15 cellular contexts compared by ENCODE assay signal in the genomic region with DNA sequence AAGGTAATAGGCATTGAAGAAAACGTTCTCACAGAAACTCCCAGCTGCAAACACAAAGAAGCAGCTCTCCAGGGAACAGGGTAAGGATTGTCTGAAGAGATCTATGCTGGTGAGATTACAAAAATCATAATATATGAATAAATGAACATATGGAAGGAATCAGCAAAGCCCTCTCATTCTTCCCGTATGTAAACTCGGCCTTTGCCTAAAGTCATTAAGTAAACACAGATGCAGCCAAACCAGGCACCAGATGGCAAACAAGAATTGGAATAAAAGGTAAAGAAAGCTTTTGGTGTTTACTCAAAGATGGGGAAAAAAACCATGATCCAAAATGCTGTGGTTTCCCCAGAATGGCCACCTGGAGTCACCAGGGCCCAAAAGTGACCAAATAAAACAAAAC.
DNase-seq lines count a peak whose midpoint lies in the region; ATAC-seq lines count a peak whose summit lies in the region.
"Had no signal": no experiment of that assay in that cellular context is flagged by ENCODE, and none has a peak within 500 bp of the region (broad histone marks: within the 10 kb centered on the region; RNA-seq: fewer than 3 reads in every experiment).

No MANE protein-coding gene starts in this region.

- no peak overlapping the region for H2BK120ac ChIP-seq in trophoblast cell (ENCODE audit: insufficient read depth, low read length, poor library complexity)

- 30 to 38% methylated on average over 3 of the region's 3 CpGs for WGBS in GM23248 (ENCODE audit: low coverage in 1 of 2, low lambda C conversion rate in 2 of 2, missing lambda C conversion rate in 2 of 2), 2 experiments
- no CpG with 5 or more reads among the region's 3 CpGs for WGBS in trophoblast cell (ENCODE audit: extremely low coverage, insufficient coverage, insufficient read length)

- no peaks in the 10 kb centered on the region for H3K27me3 ChIP-seq in GM23248 (replicated peaks; ENCODE audit: insufficient read depth)
- H3K27me3 ChIP-seq in trophoblast cell (ENCODE audit: insufficient read depth, low read length) = no peaks in the 10 kb centered on the region
- H3K27me3 ChIP-seq: ascending aorta, tibial nerve had no signal

- POLR2A ChIA-PET in activated CD4-positive, alpha-beta T cell treated with anti-CD3 and anti-CD28 coated beads for 36 hours (lab: Charles Lee) = no interaction called here

- no peak overlapping the region for H3K4me3 Mint-ChIP-seq in activated CD4-positive, alpha-beta T cell treated with anti-CD3 and anti-CD28 coated beads for 36 hours
- H3K4me3 Mint-ChIP-seq: activated B cell treated with CpG ODN at 0.5 μM for 24 hours; activated T-cell treated with anti-CD3 and anti-CD28 coated beads, Interleukin-2, amount 50 U/mL, for 24 hours had no signal

- H4K91ac ChIP-seq in trophoblast cell (ENCODE audit: low read depth, low read length) = no peak overlapping the region

- no peak overlapping the region for H4K12ac ChIP-seq in trophoblast cell (ENCODE audit: low read depth, low read length)

- H3K79me2 ChIP-seq in GM23248 (ENCODE audit: insufficient read depth) (no peaks in the 10 kb centered on the region), trophoblast cell (ENCODE audit: control insufficient read depth, insufficient read depth, low read length, poor library complexity) (no peaks in the 10 kb centered on the region)

- intact Hi-C loops in activated CD4-positive, alpha-beta T cell treated with anti-CD3 and anti-CD28 coated beads for 36 hours (cut with DNase I, micrococcal nuclease) = no loop called here

- H3K9me3 ChIP-seq in GM23248 (ENCODE audit: low read depth) (no peaks in the 10 kb centered on the region), trophoblast cell (ENCODE audit: insufficient read depth, low read depth, low read length) (peaks cover 7% of the 10 kb centered on the region)
- H3K9me3 ChIP-seq: ascending aorta, tibial nerve had no signal

- CTCF ChIA-PET in activated CD4-positive, alpha-beta T cell treated with anti-CD3 and anti-CD28 coated beads for 36 hours (lab: Charles Lee) = interaction anchor here (0.6 to 1.1 kb wide), 2 partner anchors 21 to 231 kb away, joined by 3 read pairs; no protein-coding TSS in a partner anchor

- H3K4me1 ChIP-seq in GM23248 (ENCODE audit: insufficient read depth) = peaks cover 24% of the 10 kb centered on the region
- peaks cover 2 to 10% of the 10 kb centered on the region in 2 experiments for H3K4me1 ChIP-seq in trophoblast cell (ENCODE audit: control insufficient read depth in 1 of 2, insufficient read depth in 2 of 2, low read length in 2 of 2)

- H4K20me1 ChIP-seq in GM23248 (ENCODE audit: insufficient read depth) = no peaks in the 10 kb centered on the region

- H3F3A ChIP-seq in GM23248 (ENCODE audit: insufficient read depth) = peaks cover 19% of the 10 kb centered on the region

- H2AK5ac ChIP-seq in trophoblast cell (ENCODE audit: low read length) = no peak overlapping the region

- H4K8ac ChIP-seq in trophoblast cell (ENCODE audit: low read depth, low read length) = no peak overlapping the region

- H3K14ac ChIP-seq in trophoblast cell (ENCODE audit: low read length) = no peak overlapping the region

- no peak overlapping the region for H3K4ac ChIP-seq in trophoblast cell (ENCODE audit: low read depth, low read length)

- no peak overlapping the region for H3K23ac ChIP-seq in trophoblast cell (ENCODE audit: low read length)

- peak; percentile 65 for DNase-seq in GM23248
- peak; percentile 88 for DNase-seq in NCI-H2171 treated with DMSO at 0.1 percent for 48 hours (lab: John Stamatoyannopoulos, UW)
- peak; percentile 51 for DNase-seq in dedifferentiated amniotic fluid mesenchymal stem cell (ENCODE audit: extremely low spot score)
- no peak for DNase-seq in trophoblast cell
- no peak for DNase-seq in activated CD4-positive, alpha-beta T cell treated with anti-CD3 and anti-CD28 coated beads for 36 hours
- no peak for DNase-seq in effector CD8-positive, alpha-beta T cell (lab: John Stamatoyannopoulos, UW)
- DNase-seq in ureter (ENCODE audit: low spot score) = no peak
- DNase-seq: activated B cell treated with CpG ODN at 0.5 μM for 24 hours; activated T-cell treated with anti-CD3 and anti-CD28 coated beads, Interleukin-2, amount 50 U/mL, for 24 hours; MM.1S; NK-92 treated with Interleukin-12 subunit alpha and Interleukin-12 subunit beta, amount 100 ng/mL, for 24 hours had no signal

- no peaks in the 10 kb centered on the region for H3K27me3 Mint-ChIP-seq in activated CD4-positive, alpha-beta T cell treated with anti-CD3 and anti-CD28 coated beads for 36 hours
- H3K27me3 Mint-ChIP-seq: activated B cell treated with CpG ODN at 0.5 μM for 24 hours; activated T-cell treated with anti-CD3 and anti-CD28 coated beads, Interleukin-2, amount 50 U/mL, for 24 hours had no signal

- H3K9me3 Mint-ChIP-seq in activated CD4-positive, alpha-beta T cell treated with anti-CD3 and anti-CD28 coated beads for 36 hours (ENCODE audit: low read depth) = peaks cover 8% of the 10 kb centered on the region

- H3K9me2 ChIP-seq in GM23248 (ENCODE audit: insufficient read depth) = no peaks in the 10 kb centered on the region

- H3K9ac ChIP-seq in GM23248 (no peak overlapping the region), trophoblast cell (ENCODE audit: low read length) (no peak overlapping the region)

- no peak overlapping the region for H3K27ac ChIP-seq in GM23248
- H3K27ac ChIP-seq in trophoblast cell (ENCODE audit: low read depth, low read length) = peak overlapping the region; percentile 7
- H3K27ac ChIP-seq: ascending aorta had no signal

- no peak overlapping the region for H2BK5ac ChIP-seq in trophoblast cell (ENCODE audit: low read depth, low read length, poor library complexity)

- peaks cover 13% of the 10 kb centered on the region for H3K36me3 Mint-ChIP-seq in activated CD4-positive, alpha-beta T cell treated with anti-CD3 and anti-CD28 coated beads for 36 hours (ENCODE audit: low read depth)

- no peak overlapping the region for H2BK12ac ChIP-seq in trophoblast cell (ENCODE audit: low read length)

- H3K36me3 ChIP-seq in GM23248 (ENCODE audit: low read depth) (no peaks in the 10 kb centered on the region), trophoblast cell (ENCODE audit: control insufficient read depth in 1 of 2, insufficient read depth in 2 of 2, low read length in 2 of 2) (no peaks in the 10 kb centered on the region)
- H3K36me3 ChIP-seq: ascending aorta, tibial nerve had no signal

- H2AFZ ChIP-seq in GM23248 (no peak overlapping the region), trophoblast cell (ENCODE audit: insufficient read depth, low read length, poor library complexity) (no peak overlapping the region)

- no peak overlapping the region for H3K4me3 ChIP-seq in GM23248
- no peak overlapping the region for H3K4me3 ChIP-seq in trophoblast cell (ENCODE audit: low read depth, low read length)
- H3K4me3 ChIP-seq: ascending aorta, GM12878, tibial nerve had no signal

- no peaks in the 10 kb centered on the region for H3K4me1 Mint-ChIP-seq in activated CD4-positive, alpha-beta T cell treated with anti-CD3 and anti-CD28 coated beads for 36 hours
- H3K4me1 Mint-ChIP-seq: activated B cell treated with CpG ODN at 0.5 μM for 24 hours had no signal

- H3K79me1 ChIP-seq in trophoblast cell (ENCODE audit: low read length) = no peaks in the 10 kb centered on the region

- H3K27ac Mint-ChIP-seq in activated CD4-positive, alpha-beta T cell treated with anti-CD3 and anti-CD28 coated beads for 36 hours = no peak overlapping the region
- H3K27ac Mint-ChIP-seq: activated B cell treated with CpG ODN at 0.5 μM for 24 hours; activated T-cell treated with anti-CD3 and anti-CD28 coated beads, Interleukin-2, amount 50 U/mL, for 24 hours had no signal

- H3K18ac ChIP-seq in trophoblast cell (ENCODE audit: low read length) = no peak overlapping the region

- H3K4me2 ChIP-seq in GM23248 (ENCODE audit: unreplicated experiment) = peak overlapping the region; percentile 19
- no peak overlapping the region for H3K4me2 ChIP-seq in trophoblast cell (ENCODE audit: low read length)

- no peak for ATAC-seq in activated CD4-positive, alpha-beta T cell treated with anti-CD3 and anti-CD28 coated beads for 36 hours
- no peak for ATAC-seq in HG02588 (IDR thresholded peaks at IDR 0.05; ENCODE audit: unreplicated experiment)
- ATAC-seq: GM12878 had no signal

- in situ Hi-C loops in GM23248 (cut with MboI) = no loop called here

Comparison
In these comparisons a context has a peak if more than half of its experiments do, and no peak if none do; other contexts are left out.
1. DNase-seq: peak in GM23248 (single experiment), NCI-H2171 treated with DMSO at 0.1 percent for 48 hours (single experiment) and dedifferentiated amniotic fluid mesenchymal stem cell (single experiment); none in trophoblast cell (0 of 2), activated CD4-positive, alpha-beta T cell treated with anti-CD3 and anti-CD28 coated beads for 36 hours (single experiment), effector CD8-positive, alpha-beta T cell (single experiment) and ureter (single experiment).